ENCODE assay signal across 1 cellular context in genomic region chr20:57470666-57471495, GRCh38.
TF ChIP-seq lines count a peak whose summit lies in the region.

No MANE protein-coding gene starts in this region.

TF ChIP-seq in GM23338, 12 proteins besides CTCF, POLR2A, EP300 and RAD21:
- TF ChIP-seq ZNF331 (CRISPR knock-in tag; IDR thresholded peaks at IDR 0.05; ENCODE audit: low read depth) (no peak), EZH2phosphoT487 (IDR thresholded peaks at IDR 0.05; ENCODE audit: unreplicated experiment) (no peak), REST (IDR thresholded peaks at IDR 0.05; ENCODE audit: unreplicated experiment) (no peak)
TF ChIP-seq in GM23338: peak in this region for 0.
